ENCODE assay signal across 1 cellular context in the genomic region with DNA sequence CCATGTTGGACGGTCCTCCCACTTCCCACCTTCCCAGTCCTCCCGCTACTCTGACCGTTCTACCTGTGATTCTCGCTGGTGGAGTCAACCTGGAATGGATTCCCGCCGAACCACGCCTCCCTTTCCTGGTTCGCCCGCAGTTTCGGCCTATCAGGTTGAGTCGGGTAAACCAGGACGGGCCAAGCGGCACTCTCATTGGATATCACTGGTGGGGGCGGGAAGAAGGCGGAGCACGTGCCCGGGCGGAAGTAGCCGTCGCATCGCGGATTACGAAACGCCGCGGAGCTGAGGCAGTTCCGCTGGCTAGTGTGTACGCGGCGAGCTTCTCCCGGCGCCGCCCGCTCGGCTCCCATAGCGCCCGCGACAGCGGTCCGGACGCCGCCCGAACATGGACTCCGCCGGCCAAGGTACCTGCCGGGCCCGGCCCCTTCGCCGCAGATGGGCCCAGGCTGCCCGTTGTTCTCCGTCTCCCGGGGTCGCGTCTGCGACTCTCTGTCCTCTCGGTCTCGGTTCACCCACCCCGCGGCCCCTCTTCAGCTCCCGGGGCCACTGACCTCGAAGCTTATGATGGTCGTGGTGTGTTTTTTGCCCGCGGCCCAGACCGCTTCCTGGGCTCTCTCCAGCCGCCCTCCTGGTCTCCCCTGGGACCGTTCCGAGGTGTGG.
TF ChIP-seq lines count a peak whose summit lies in the region.

A gene (plus strand): TSS at position 293 of the 663 bp plus-strand sequence. CDS start 96 bp downstream, at position 389.

TF ChIP-seq in K562, 482 proteins besides CTCF, POLR2A, EP300 and RAD21 (continued from another document and continues in another):
- TF ChIP-seq, protein P1, sequence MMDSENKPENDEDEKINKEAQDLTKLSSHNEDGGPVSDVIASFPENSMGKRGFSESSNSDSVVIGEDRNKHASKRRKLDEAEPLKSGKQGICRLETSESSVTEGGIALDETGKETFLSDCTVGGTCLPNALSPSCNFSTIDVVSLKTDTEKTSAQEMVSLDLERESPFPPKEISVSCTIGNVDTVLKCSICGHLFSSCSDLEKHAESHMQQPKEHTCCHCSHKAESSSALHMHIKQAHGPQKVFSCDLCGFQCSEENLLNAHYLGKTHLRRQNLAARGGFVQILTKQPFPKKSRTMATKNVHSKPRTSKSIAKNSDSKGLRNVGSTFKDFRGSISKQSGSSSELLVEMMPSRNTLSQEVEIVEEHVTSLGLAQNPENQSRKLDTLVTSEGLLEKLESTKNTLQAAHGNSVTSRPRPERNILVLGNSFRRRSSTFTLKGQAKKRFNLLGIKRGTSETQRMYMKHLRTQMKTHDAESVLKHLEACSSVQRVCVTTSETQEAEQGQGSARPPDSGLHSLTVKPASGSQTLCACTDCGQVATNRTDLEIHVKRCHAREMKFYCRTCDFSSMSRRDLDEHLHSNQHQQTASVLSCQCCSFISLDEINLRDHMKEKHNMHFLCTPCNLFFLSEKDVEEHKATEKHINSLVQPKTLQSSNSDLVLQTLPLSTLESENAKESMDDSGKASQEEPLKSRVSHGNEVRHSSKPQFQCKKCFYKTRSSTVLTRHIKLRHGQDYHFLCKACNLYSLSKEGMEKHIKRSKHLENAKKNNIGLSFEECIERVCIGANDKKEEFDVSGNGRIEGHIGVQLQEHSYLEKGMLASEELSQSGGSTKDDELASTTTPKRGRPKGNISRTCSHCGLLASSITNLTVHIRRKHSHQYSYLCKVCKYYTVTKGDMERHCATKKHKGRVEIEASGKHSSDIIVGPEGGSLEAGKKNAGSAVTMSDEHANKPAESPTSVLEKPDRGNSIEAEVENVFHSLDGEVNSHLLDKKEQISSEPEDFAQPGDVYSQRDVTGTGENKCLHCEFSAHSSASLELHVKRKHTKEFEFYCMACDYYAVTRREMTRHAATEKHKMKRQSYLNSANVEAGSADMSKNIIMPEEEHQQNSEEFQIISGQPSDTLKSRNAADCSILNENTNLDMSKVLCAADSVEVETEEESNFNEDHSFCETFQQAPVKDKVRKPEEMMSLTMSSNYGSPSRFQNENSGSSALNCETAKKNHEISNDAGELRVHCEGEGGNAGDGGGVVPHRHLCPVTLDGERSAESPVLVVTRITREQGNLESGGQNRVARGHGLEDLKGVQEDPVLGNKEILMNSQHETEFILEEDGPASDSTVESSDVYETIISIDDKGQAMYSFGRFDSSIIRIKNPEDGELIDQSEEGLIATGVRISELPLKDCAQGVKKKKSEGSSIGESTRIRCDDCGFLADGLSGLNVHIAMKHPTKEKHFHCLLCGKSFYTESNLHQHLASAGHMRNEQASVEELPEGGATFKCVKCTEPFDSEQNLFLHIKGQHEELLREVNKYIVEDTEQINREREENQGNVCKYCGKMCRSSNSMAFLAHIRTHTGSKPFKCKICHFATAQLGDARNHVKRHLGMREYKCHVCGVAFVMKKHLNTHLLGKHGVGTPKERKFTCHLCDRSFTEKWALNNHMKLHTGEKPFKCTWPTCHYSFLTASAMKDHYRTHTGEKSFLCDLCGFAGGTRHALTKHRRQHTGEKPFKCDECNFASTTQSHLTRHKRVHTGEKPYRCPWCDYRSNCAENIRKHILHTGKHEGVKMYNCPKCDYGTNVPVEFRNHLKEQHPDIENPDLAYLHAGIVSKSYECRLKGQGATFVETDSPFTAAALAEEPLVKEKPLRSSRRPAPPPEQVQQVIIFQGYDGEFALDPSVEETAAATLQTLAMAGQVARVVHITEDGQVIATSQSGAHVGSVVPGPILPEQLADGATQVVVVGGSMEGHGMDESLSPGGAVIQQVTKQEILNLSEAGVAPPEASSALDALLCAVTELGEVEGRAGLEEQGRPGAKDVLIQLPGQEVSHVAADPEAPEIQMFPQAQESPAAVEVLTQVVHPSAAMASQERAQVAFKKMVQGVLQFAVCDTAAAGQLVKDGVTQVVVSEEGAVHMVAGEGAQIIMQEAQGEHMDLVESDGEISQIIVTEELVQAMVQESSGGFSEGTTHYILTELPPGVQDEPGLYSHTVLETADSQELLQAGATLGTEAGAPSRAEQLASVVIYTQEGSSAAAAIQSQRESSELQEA (IDR thresholded peaks at IDR 0.05; ENCODE audit: low read depth) = peak; percentile 86
- TF ChIP-seq HOXB6 (CRISPR knock-in tag; IDR thresholded peaks at IDR 0.05; ENCODE audit: borderline replicate concordance) (no peak), GATA2 (CRISPR knock-in tag; IDR thresholded peaks at IDR 0.05) (no peak), ZNF583 (CRISPR knock-in tag; IDR thresholded peaks at IDR 0.05) (no peak), MYC (IDR thresholded peaks at IDR 0.05; ENCODE audit: low read depth, low read length) (peak; percentile 98), MYC (CRISPR knock-in tag; IDR thresholded peaks at IDR 0.05; ENCODE audit: borderline replicate concordance, low read depth) (no peak), NR4A1 (CRISPR knock-in tag; IDR thresholded peaks at IDR 0.05) (no peak), NR4A1 (tag; IDR thresholded peaks at IDR 0.05) (no peak), L3MBTL2 (IDR thresholded peaks at IDR 0.05) (peak; percentile 97), ZNF551 (CRISPR knock-in tag; IDR thresholded peaks at IDR 0.05) (no peak), ETV1 (tag; conservative IDR thresholded peaks at IDR 0.05; ENCODE audit: low read depth) (peak; percentile 86), MAFK (IDR thresholded peaks at IDR 0.05; ENCODE audit: low read length) (0 out of 2 replicates have a peak, but pooled peaks have one; percentile 12), CREM (IDR thresholded peaks at IDR 0.05; ENCODE audit: low read depth) (peak; percentile 99), BDP1 (IDR thresholded peaks at IDR 0.05; ENCODE audit: insufficient read depth, insufficient read length) (no peak), FUS (optimal IDR thresholded peaks at IDR 0.05; ENCODE audit: low read depth, low read length) (no peak), CBX1 (IDR thresholded peaks at IDR 0.05; ENCODE audit: low read depth) (0 out of 2 replicates have a peak, but pooled peaks have one; percentile 53), ZNF239 (CRISPR knock-in tag; IDR thresholded peaks at IDR 0.05) (no peak), SIX5 (IDR thresholded peaks at IDR 0.05; ENCODE audit: borderline replicate concordance in 1 of 2, insufficient read depth in 1 of 2, low read depth in 1 of 2, low read length in 2 of 2) (no peak; a peak in 1 of 4 replicates), NFE2 (IDR thresholded peaks at IDR 0.05; ENCODE audit: low read depth) (no peak), ARID1B (IDR thresholded peaks at IDR 0.05) (no peak), KLF6 (CRISPR knock-in tag; IDR thresholded peaks at IDR 0.05; ENCODE audit: borderline replicate concordance) (peak; percentile 47; the same call in 1 of the 2 replicates), TARDBP (IDR thresholded peaks at IDR 0.05) (no peak), LARP7 (IDR thresholded peaks at IDR 0.05) (no peak), HNRNPLL (IDR thresholded peaks at IDR 0.05; ENCODE audit: low read depth, low read length, poor library complexity, severe bottlenecking) (peak; percentile 75)
- TF ChIP-seq, protein P2, sequence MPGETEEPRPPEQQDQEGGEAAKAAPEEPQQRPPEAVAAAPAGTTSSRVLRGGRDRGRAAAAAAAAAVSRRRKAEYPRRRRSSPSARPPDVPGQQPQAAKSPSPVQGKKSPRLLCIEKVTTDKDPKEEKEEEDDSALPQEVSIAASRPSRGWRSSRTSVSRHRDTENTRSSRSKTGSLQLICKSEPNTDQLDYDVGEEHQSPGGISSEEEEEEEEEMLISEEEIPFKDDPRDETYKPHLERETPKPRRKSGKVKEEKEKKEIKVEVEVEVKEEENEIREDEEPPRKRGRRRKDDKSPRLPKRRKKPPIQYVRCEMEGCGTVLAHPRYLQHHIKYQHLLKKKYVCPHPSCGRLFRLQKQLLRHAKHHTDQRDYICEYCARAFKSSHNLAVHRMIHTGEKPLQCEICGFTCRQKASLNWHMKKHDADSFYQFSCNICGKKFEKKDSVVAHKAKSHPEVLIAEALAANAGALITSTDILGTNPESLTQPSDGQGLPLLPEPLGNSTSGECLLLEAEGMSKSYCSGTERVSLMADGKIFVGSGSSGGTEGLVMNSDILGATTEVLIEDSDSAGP (CRISPR knock-in tag; IDR thresholded peaks at IDR 0.05) = no peak
- TF ChIP-seq, protein P3, sequence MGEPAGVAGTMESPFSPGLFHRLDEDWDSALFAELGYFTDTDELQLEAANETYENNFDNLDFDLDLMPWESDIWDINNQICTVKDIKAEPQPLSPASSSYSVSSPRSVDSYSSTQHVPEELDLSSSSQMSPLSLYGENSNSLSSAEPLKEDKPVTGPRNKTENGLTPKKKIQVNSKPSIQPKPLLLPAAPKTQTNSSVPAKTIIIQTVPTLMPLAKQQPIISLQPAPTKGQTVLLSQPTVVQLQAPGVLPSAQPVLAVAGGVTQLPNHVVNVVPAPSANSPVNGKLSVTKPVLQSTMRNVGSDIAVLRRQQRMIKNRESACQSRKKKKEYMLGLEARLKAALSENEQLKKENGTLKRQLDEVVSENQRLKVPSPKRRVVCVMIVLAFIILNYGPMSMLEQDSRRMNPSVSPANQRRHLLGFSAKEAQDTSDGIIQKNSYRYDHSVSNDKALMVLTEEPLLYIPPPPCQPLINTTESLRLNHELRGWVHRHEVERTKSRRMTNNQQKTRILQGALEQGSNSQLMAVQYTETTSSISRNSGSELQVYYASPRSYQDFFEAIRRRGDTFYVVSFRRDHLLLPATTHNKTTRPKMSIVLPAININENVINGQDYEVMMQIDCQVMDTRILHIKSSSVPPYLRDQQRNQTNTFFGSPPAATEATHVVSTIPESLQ (CRISPR knock-in tag; IDR thresholded peaks at IDR 0.05) = no peak
- TF ChIP-seq, protein P4, sequence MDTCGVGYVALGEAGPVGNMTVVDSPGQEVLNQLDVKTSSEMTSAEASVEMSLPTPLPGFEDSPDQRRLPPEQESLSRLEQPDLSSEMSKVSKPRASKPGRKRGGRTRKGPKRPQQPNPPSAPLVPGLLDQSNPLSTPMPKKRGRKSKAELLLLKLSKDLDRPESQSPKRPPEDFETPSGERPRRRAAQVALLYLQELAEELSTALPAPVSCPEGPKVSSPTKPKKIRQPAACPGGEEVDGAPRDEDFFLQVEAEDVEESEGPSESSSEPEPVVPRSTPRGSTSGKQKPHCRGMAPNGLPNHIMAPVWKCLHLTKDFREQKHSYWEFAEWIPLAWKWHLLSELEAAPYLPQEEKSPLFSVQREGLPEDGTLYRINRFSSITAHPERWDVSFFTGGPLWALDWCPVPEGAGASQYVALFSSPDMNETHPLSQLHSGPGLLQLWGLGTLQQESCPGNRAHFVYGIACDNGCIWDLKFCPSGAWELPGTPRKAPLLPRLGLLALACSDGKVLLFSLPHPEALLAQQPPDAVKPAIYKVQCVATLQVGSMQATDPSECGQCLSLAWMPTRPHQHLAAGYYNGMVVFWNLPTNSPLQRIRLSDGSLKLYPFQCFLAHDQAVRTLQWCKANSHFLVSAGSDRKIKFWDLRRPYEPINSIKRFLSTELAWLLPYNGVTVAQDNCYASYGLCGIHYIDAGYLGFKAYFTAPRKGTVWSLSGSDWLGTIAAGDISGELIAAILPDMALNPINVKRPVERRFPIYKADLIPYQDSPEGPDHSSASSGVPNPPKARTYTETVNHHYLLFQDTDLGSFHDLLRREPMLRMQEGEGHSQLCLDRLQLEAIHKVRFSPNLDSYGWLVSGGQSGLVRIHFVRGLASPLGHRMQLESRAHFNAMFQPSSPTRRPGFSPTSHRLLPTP (IDR thresholded peaks at IDR 0.05; ENCODE audit: borderline replicate concordance, extremely low read depth, insufficient read length) = no peak
- TF ChIP-seq, protein P5, sequence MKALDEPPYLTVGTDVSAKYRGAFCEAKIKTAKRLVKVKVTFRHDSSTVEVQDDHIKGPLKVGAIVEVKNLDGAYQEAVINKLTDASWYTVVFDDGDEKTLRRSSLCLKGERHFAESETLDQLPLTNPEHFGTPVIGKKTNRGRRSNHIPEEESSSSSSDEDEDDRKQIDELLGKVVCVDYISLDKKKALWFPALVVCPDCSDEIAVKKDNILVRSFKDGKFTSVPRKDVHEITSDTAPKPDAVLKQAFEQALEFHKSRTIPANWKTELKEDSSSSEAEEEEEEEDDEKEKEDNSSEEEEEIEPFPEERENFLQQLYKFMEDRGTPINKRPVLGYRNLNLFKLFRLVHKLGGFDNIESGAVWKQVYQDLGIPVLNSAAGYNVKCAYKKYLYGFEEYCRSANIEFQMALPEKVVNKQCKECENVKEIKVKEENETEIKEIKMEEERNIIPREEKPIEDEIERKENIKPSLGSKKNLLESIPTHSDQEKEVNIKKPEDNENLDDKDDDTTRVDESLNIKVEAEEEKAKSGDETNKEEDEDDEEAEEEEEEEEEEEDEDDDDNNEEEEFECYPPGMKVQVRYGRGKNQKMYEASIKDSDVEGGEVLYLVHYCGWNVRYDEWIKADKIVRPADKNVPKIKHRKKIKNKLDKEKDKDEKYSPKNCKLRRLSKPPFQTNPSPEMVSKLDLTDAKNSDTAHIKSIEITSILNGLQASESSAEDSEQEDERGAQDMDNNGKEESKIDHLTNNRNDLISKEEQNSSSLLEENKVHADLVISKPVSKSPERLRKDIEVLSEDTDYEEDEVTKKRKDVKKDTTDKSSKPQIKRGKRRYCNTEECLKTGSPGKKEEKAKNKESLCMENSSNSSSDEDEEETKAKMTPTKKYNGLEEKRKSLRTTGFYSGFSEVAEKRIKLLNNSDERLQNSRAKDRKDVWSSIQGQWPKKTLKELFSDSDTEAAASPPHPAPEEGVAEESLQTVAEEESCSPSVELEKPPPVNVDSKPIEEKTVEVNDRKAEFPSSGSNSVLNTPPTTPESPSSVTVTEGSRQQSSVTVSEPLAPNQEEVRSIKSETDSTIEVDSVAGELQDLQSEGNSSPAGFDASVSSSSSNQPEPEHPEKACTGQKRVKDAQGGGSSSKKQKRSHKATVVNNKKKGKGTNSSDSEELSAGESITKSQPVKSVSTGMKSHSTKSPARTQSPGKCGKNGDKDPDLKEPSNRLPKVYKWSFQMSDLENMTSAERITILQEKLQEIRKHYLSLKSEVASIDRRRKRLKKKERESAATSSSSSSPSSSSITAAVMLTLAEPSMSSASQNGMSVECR (CRISPR knock-in tag; IDR thresholded peaks at IDR 0.05) = peak; percentile 76
- TF ChIP-seq, protein P6, sequence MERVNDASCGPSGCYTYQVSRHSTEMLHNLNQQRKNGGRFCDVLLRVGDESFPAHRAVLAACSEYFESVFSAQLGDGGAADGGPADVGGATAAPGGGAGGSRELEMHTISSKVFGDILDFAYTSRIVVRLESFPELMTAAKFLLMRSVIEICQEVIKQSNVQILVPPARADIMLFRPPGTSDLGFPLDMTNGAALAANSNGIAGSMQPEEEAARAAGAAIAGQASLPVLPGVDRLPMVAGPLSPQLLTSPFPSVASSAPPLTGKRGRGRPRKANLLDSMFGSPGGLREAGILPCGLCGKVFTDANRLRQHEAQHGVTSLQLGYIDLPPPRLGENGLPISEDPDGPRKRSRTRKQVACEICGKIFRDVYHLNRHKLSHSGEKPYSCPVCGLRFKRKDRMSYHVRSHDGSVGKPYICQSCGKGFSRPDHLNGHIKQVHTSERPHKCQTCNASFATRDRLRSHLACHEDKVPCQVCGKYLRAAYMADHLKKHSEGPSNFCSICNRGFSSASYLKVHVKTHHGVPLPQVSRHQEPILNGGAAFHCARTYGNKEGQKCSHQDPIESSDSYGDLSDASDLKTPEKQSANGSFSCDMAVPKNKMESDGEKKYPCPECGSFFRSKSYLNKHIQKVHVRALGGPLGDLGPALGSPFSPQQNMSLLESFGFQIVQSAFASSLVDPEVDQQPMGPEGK (CRISPR knock-in tag; IDR thresholded peaks at IDR 0.05; ENCODE audit: borderline replicate concordance) = no peak
